Comparison of ENCODE assay signal across 21 cellular contexts in genomic region chr5:98065261-98065909, GRCh38.
DNase-seq lines count a peak whose midpoint lies in the region; ATAC-seq and TF ChIP-seq lines count a peak whose summit lies in the region.
"Had no signal": no experiment of that assay in that cellular context is flagged by ENCODE, and none has a peak within 500 bp of the region (broad histone marks: within the 10 kb centered on the region; RNA-seq: fewer than 3 reads in every experiment).

No MANE protein-coding gene starts in this region.

- H2AFZ ChIP-seq in PC-3 (ENCODE audit: low read length): no peak overlapping the region

- intact Hi-C loops in PC-3 (cut with micrococcal nuclease): no loop called here
- intact Hi-C loops in gastrocnemius medialis (cut with DNase I; ENCODE audit: low total_unique reads): no loop called here
- intact Hi-C loops in Right ventricle myocardium inferior (cut with DNase I): no loop called here

- H3K4me3 ChIP-seq in PC-3 (ENCODE audit: low read length): no peak overlapping the region
- no peak overlapping the region for H3K4me3 ChIP-seq in gastrocnemius medialis
- H3K4me3 ChIP-seq: A549; BLaER1 treated with 17β-estradiol and CSF1 and Interleukin-3, amounts not matched to agents 10 nM and 100 nM; SJCRH30 had no signal

- ATAC-seq in PC-3 (peak; percentile 92), foreskin keratinocyte (peak; percentile 20), gastrocnemius medialis (no peak), Right ventricle myocardium inferior (no peak)
- ATAC-seq: A549; CD8-positive, alpha-beta T cell had no signal

- H3K9ac ChIP-seq in PC-3 (ENCODE audit: low read length): peak overlapping the region; percentile 18
- H3K9ac ChIP-seq: BLaER1 treated with 17β-estradiol and CSF1 and Interleukin-3, amounts not matched to agents 10 nM and 100 nM had no signal

- H3K4me1 ChIP-seq in PC-3 (ENCODE audit: insufficient read depth, low read length) (peaks cover 7% of the 10 kb centered on the region; the same call in 1 of the 2 replicates), foreskin keratinocyte (no peaks in the 10 kb centered on the region), gastrocnemius medialis (no peaks in the 10 kb centered on the region)
- H3K4me1 ChIP-seq: A549, SJCRH30 had no signal

- H3K27me3 ChIP-seq in PC-3 (ENCODE audit: low read length) (no peaks in the 10 kb centered on the region), foreskin keratinocyte (no peaks in the 10 kb centered on the region), gastrocnemius medialis (no peaks in the 10 kb centered on the region)
- H3K27me3 ChIP-seq: BLaER1 treated with 17β-estradiol and CSF1 and Interleukin-3, amounts not matched to agents 10 nM and 100 nM; SJCRH30 had no signal

- no peaks in the 10 kb centered on the region for H4K20me1 ChIP-seq in PC-3 (ENCODE audit: low read length)
- H4K20me1 ChIP-seq: BLaER1 treated with 17β-estradiol and CSF1 and Interleukin-3, amounts not matched to agents 10 nM and 100 nM had no signal

- no peak for TF ChIP-seq CTCF in PC-3 (conservative IDR thresholded peaks at IDR 0.05; ENCODE audit: low read depth, low read length)
- no peak for TF ChIP-seq CTCF in foreskin keratinocyte (conservative IDR thresholded peaks at IDR 0.05)
- TF ChIP-seq CTCF in gastrocnemius medialis (IDR thresholded peaks at IDR 0.05 in 4 of 5, conservative IDR thresholded peaks at IDR 0.05 in 1 of 5): no peak

- H3K4me2 ChIP-seq in PC-3 (ENCODE audit: low read length): no peak overlapping the region
- H3K4me2 ChIP-seq: A549 had no signal

- DNase-seq in GM03348 (ENCODE audit: low spot score) (peak; percentile 19), PC-3 (peak; percentile 64), dermis blood vessel endothelial cell (peak; percentile 23), foreskin keratinocyte (peak in 1 of 2 donors; percentile 13), OCI-M2 (lab: John Stamatoyannopoulos, UW; ENCODE audit: unreplicated experiment) (no peak), NOMO-1 (lab: John Stamatoyannopoulos, UW; ENCODE audit: unreplicated experiment in 2 of 2) (no peak), gastrocnemius medialis (no peak), Right ventricle myocardium inferior (ENCODE audit: missing footprints) (no peak)
- DNase-seq: CD8-positive, alpha-beta T cell; DMS53; H7; Kasumi-1; MM.1S; NCI-H1092 treated with DMSO at 0.1 percent for 48 hours; NCI-H146; NCI-H2081; NCI-H446 treated with DMSO at 0.1 percent for 48 hours; OCI-M1; SJCRH30 had no signal

- TF ChIP-seq POLR2A in gastrocnemius medialis (IDR thresholded peaks at IDR 0.05): no peak

- CTCF ChIA-PET in PC-3 (lab: Charles Lee): interaction anchor here (0.7 kb wide), 1 partner anchor 349 kb away, joined by 6 read pairs; no protein-coding TSS in a partner anchor

- H3K9me2 ChIP-seq in PC-3 (replicated peaks; ENCODE audit: low read length): no peaks in the 10 kb centered on the region

- in situ Hi-C loops in gastrocnemius medialis (cut with MboI; ENCODE audit: low sequenced_read_pairs in 4 of 4): no loop called here

- H3F3A ChIP-seq in PC-3 (ENCODE audit: low read length, unreplicated experiment): no peaks in the 10 kb centered on the region

- POLR2A ChIA-PET in PC-3 (lab: Charles Lee; ENCODE audit: unreplicated experiment): no interaction called here

- H3K9me3 ChIP-seq in PC-3 (ENCODE audit: low read length) (no peaks in the 10 kb centered on the region), gastrocnemius medialis (no peaks in the 10 kb centered on the region)
- H3K9me3 ChIP-seq: A549; BLaER1 treated with 17β-estradiol and CSF1 and Interleukin-3, amounts not matched to agents 10 nM and 100 nM; SJCRH30 had no signal

- no TSS peak for BruUV-seq in PC-3 (replicated peaks; lab: Mats Ljungman, UMichigan)

- peak overlapping the region; percentile 65 for H3K27ac ChIP-seq in PC-3 (ENCODE audit: low read length)
- H3K27ac ChIP-seq in foreskin keratinocyte: no peak overlapping the region
- H3K27ac ChIP-seq in gastrocnemius medialis: no peak overlapping the region
- H3K27ac ChIP-seq: A549; BLaER1 treated with 17β-estradiol and CSF1 and Interleukin-3, amounts not matched to agents 10 nM and 100 nM; SJCRH30 had no signal

- H3K36me3 ChIP-seq in PC-3 (ENCODE audit: low read depth, low read length): no peaks in the 10 kb centered on the region
- H3K36me3 ChIP-seq in gastrocnemius medialis: no peaks in the 10 kb centered on the region
- H3K36me3 ChIP-seq: BLaER1 treated with 17β-estradiol and CSF1 and Interleukin-3, amounts not matched to agents 10 nM and 100 nM; SJCRH30 had no signal

- H3K79me2 ChIP-seq in PC-3 (ENCODE audit: low read length): no peaks in the 10 kb centered on the region

Comparison
In these comparisons a context has a peak if more than half of its experiments do, and no peak if none do; other contexts are left out.
1. DNase-seq: peak in GM03348 (single experiment), PC-3 (single experiment) and dermis blood vessel endothelial cell (single experiment); none in OCI-M2 (single experiment), NOMO-1 (0 of 2), gastrocnemius medialis (0 of 2) and Right ventricle myocardium inferior (single experiment).
2. ATAC-seq: peak in PC-3 (single experiment) and foreskin keratinocyte (single experiment); none in gastrocnemius medialis (0 of 2) and Right ventricle myocardium inferior (single experiment).